In the genomic region with DNA sequence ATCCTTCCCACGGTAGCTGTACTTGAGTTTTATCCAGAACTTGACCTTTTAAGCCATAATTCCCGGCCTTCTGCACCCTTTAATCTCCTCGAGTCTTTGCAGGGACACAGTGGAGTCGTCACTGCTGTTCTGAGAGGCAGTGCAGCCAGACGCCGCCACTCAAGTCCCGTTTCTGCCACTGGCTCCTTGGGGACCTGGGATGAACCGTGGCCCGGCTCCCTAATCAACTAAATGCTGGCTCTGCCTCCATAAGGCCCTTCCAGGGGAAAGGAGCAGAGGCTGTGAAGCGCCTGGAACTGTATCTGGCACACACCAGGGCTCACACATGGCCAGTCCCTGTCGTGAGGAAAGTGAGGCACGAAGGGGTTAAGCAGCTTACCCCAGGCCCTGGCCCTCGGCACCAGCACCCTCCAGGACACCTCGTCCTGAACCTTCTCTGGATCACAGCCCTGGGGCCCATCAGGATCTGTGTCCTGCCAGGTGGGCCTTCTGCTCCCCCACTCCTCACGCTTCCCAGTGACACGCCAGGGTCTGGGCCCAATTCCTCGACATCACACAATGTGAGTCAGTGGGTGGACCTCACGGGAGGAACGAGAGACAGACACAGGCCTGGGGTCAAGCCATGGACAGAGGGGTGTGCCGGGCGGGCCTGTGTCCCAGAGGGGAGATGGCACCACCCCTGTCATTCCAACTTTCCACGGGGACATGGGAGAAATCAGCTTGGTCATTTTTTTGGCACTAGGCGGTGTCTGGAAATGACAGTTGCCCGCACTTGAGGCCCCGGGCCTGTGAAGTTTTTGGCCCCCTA, we compare ENCODE assay signal across 20 cellular contexts. TPM values are rescaled to one million over a fixed set of nuclear protein-coding genes. Genes with fewer than 3 reads are reported as not detected.
DNase-seq lines count a peak whose midpoint lies in the region; ATAC-seq and TF ChIP-seq lines count a peak whose summit lies in the region.
"Had no signal": no experiment of that assay in that cellular context is flagged by ENCODE, and none has a peak within 500 bp of the region (broad histone marks: within the 10 kb centered on the region; RNA-seq: fewer than 3 reads in every experiment).

No MANE protein-coding gene starts in this region.

- no peaks in the 10 kb centered on the region for H3K27me3 ChIP-seq in WERI-Rb-1 (ENCODE audit: insufficient read depth, low read depth, severe bottlenecking)
- H3K27me3 ChIP-seq in neural progenitor cell, result no peaks in the 10 kb centered on the region
- H3K27me3 ChIP-seq: BLaER1 had no signal

- H3K27ac Mint-ChIP-seq in CD14-positive monocyte (no peak overlapping the region), neural progenitor cell (peak overlapping the region; percentile 34)
- H3K27ac Mint-ChIP-seq in activated naive CD8-positive, alpha-beta T cell treated with anti-CD3 and anti-CD28 coated beads, Interleukin-2, amount 50 U/mL, for 24 hours, result no peak overlapping the region
- H3K27ac Mint-ChIP-seq: IgD-negative memory B cell had no signal

- H4K20me1 ChIP-seq in neural progenitor cell (ENCODE audit: low read depth), result no peaks in the 10 kb centered on the region
- H4K20me1 ChIP-seq: BLaER1 had no signal

- H3K36me3 ChIP-seq in WERI-Rb-1 (no peaks in the 10 kb centered on the region), neural progenitor cell (no peaks in the 10 kb centered on the region)
- H3K36me3 ChIP-seq: BLaER1 had no signal

- H3K9me3 Mint-ChIP-seq in CD14-positive monocyte, result peaks cover 0 to 2% (median 0%) of the 10 kb centered on the region in 7 donors
- H3K9me3 Mint-ChIP-seq in neural progenitor cell, result no peaks in the 10 kb centered on the region
- H3K9me3 Mint-ChIP-seq in activated naive CD8-positive, alpha-beta T cell treated with anti-CD3 and anti-CD28 coated beads, Interleukin-2, amount 50 U/mL, for 24 hours, result no peaks in the 10 kb centered on the region
- H3K9me3 Mint-ChIP-seq: CD4-positive, alpha-beta memory T cell; IgD-negative memory B cell had no signal

- TF ChIP-seq CTCF in CD14-positive monocyte (IDR thresholded peaks at IDR 0.05) (no peak), WERI-Rb-1 (IDR thresholded peaks at IDR 0.05; ENCODE audit: low read depth, low read length) (no peak), neural progenitor cell (IDR thresholded peaks at IDR 0.05) (no peak)

- no peaks in the 10 kb centered on the region for H3K36me3 Mint-ChIP-seq in CD14-positive monocyte
- no peaks in the 10 kb centered on the region for H3K36me3 Mint-ChIP-seq in neural progenitor cell
- no peaks in the 10 kb centered on the region for H3K36me3 Mint-ChIP-seq in activated naive CD8-positive, alpha-beta T cell treated with anti-CD3 and anti-CD28 coated beads, Interleukin-2, amount 50 U/mL, for 24 hours (ENCODE audit: low read depth)
- H3K36me3 Mint-ChIP-seq: CD4-positive, alpha-beta memory T cell had no signal

- H3K4me1 ChIP-seq in neural progenitor cell, result peaks cover 4% of the 10 kb centered on the region
- H3K4me1 ChIP-seq: Caco-2 had no signal

- no peak overlapping the region for H3K4me3 Mint-ChIP-seq in CD14-positive monocyte
- no peak overlapping the region for H3K4me3 Mint-ChIP-seq in neural progenitor cell
- H3K4me3 Mint-ChIP-seq in activated naive CD8-positive, alpha-beta T cell treated with anti-CD3 and anti-CD28 coated beads, Interleukin-2, amount 50 U/mL, for 24 hours, result no peak overlapping the region

- H3F3A ChIP-seq in neural progenitor cell (ENCODE audit: low read depth), result peaks cover 2% of the 10 kb centered on the region

- H3K9ac ChIP-seq in neural progenitor cell, result no peak overlapping the region
- H3K9ac ChIP-seq: BLaER1 had no signal

- no peaks in the 10 kb centered on the region for H3K4me1 Mint-ChIP-seq in CD14-positive monocyte
- peaks cover 18% of the 10 kb centered on the region for H3K4me1 Mint-ChIP-seq in neural progenitor cell
- peaks cover 8% of the 10 kb centered on the region for H3K4me1 Mint-ChIP-seq in activated naive CD8-positive, alpha-beta T cell treated with anti-CD3 and anti-CD28 coated beads, Interleukin-2, amount 50 U/mL, for 24 hours

- H3K79me2 ChIP-seq in neural progenitor cell (ENCODE audit: low read depth), result no peaks in the 10 kb centered on the region

- no peak for ATAC-seq in activated naive CD8-positive, alpha-beta T cell treated with anti-CD3 and anti-CD28 coated beads, Interleukin-2, amount 50 U/mL, for 24 hours
- ATAC-seq: SK-N-SH treated with all-trans-retinoic acid at 6 μM for 48 hours had no signal

- H3K4me2 ChIP-seq in neural progenitor cell, result no peak overlapping the region
- H3K4me2 ChIP-seq: BLaER1, PC-9 had no signal

- DNase-seq in activated effector memory CD4-positive, alpha-beta T cell treated with anti-CD3 and anti-CD28 coated beads, Interleukin-2, amount 50 U/mL, for 16 hours, result peak; percentile 47
- no peak for DNase-seq in activated effector memory CD4-positive, alpha-beta T cell treated with Interleukin-2 at 50 U/mL for 16 hours
- peak; percentile 28 for DNase-seq in CD14-positive monocyte (ENCODE audit: low spot score)
- DNase-seq in WERI-Rb-1, result peak; percentile 96
- DNase-seq in neural progenitor cell (ENCODE audit: low spot score), result no peak
- no peak for DNase-seq in medulla oblongata (ENCODE audit: extremely low spot score)
- DNase-seq in activated naive CD8-positive, alpha-beta T cell treated with anti-CD3 and anti-CD28 coated beads, Interleukin-2, amount 50 U/mL, for 24 hours, result no peak
- no peak for DNase-seq in putamen (ENCODE audit: low spot score)
- DNase-seq: ACHN; CD4-positive, alpha-beta memory T cell; NCI-H1105 treated with DMSO at 0.1 percent for 48 hours; NCI-H2029 treated with DMSO at 0.1 percent for 48 hours; PC-9; RPMI8226; SIG-M5 had no signal

- intact Hi-C loops in CD14-positive monocyte (cut with micrococcal nuclease), result no loop called here

- H3K9me3 ChIP-seq in WERI-Rb-1 (ENCODE audit: severe bottlenecking), result no peaks in the 10 kb centered on the region
- H3K9me3 ChIP-seq in neural progenitor cell (ENCODE audit: low read depth), result no peaks in the 10 kb centered on the region

- H3K27ac ChIP-seq in WERI-Rb-1, result peak overlapping the region; percentile 93
- no peak overlapping the region for H3K27ac ChIP-seq in neural progenitor cell
- H3K27ac ChIP-seq: 22Rv1, BLaER1, PC-9 had no signal

- no peak overlapping the region for H2AFZ ChIP-seq in neural progenitor cell (replicated peaks)
- H2AFZ ChIP-seq: PC-9 had no signal

- H3K4me3 ChIP-seq in WERI-Rb-1 (ENCODE audit: low read depth, low read length), result peak overlapping the region; percentile 2; the same call in 1 of the 2 replicates
- H3K4me3 ChIP-seq in neural progenitor cell, result no peak overlapping the region
- H3K4me3 ChIP-seq: BLaER1, PC-9 had no signal

- H3K27me3 Mint-ChIP-seq in CD14-positive monocyte (ENCODE audit: low read depth in 3 of 3) (peaks cover 8 to 12% (median 10%) of the 10 kb centered on the region in 3 donors), neural progenitor cell (ENCODE audit: insufficient read depth, low read depth) (peaks cover 17% of the 10 kb centered on the region)
- H3K27me3 Mint-ChIP-seq in activated naive CD8-positive, alpha-beta T cell treated with anti-CD3 and anti-CD28 coated beads, Interleukin-2, amount 50 U/mL, for 24 hours, result peaks cover 6% of the 10 kb centered on the region

RNA-seq across cellular contexts. Expression of a gene that starts 23.5 kb away (rescaled TPM):
- 10 to 100 TPM; 19.1 to 21.3 TPM for polyA plus RNA-seq in CD14-positive monocyte
- total RNA-seq in neural progenitor cell (ENCODE audit: low replicate concordance), result 31.3 and 36.5 TPM in 2 replicates

Comparison
In these comparisons a context has a peak if more than half of its experiments do, and no peak if none do; other contexts are left out.
1. DNase-seq: peak in activated effector memory CD4-positive, alpha-beta T cell treated with anti-CD3 and anti-CD28 coated beads, Interleukin-2, amount 50 U/mL, for 16 hours (single experiment), CD14-positive monocyte (single experiment) and WERI-Rb-1 (single experiment); none in activated effector memory CD4-positive, alpha-beta T cell treated with Interleukin-2 at 50 U/mL for 16 hours (single experiment), neural progenitor cell (single experiment), medulla oblongata (single experiment), activated naive CD8-positive, alpha-beta T cell treated with anti-CD3 and anti-CD28 coated beads, Interleukin-2, amount 50 U/mL, for 24 hours (single experiment) and putamen (single experiment).